ENCODE assay signal across 1 cellular context in the genomic region with DNA sequence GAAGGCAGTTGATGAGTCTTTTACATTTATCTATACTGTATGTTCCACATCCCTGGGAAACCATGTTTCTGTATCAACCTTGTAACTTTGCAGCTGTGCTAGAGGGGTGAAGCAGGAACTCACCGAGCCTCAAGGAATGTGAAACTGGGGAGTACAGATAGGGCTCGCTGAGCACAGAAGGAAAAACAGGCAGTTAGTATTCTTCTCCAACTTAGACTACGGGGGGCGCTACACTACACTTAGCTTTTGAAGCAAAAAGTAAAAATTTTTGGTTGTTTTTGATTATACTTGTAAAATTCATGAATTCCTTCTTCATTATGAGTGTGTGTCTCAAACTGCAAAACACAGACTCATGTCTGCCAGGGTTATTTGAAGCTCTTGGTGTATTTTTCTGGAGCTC.
TF ChIP-seq lines count a peak whose summit lies in the region.

No MANE protein-coding gene starts in this region.

TF ChIP-seq in GM23338, 12 proteins besides CTCF, POLR2A, EP300 and RAD21 (continued from another document):
- TF ChIP-seq, protein P1, sequence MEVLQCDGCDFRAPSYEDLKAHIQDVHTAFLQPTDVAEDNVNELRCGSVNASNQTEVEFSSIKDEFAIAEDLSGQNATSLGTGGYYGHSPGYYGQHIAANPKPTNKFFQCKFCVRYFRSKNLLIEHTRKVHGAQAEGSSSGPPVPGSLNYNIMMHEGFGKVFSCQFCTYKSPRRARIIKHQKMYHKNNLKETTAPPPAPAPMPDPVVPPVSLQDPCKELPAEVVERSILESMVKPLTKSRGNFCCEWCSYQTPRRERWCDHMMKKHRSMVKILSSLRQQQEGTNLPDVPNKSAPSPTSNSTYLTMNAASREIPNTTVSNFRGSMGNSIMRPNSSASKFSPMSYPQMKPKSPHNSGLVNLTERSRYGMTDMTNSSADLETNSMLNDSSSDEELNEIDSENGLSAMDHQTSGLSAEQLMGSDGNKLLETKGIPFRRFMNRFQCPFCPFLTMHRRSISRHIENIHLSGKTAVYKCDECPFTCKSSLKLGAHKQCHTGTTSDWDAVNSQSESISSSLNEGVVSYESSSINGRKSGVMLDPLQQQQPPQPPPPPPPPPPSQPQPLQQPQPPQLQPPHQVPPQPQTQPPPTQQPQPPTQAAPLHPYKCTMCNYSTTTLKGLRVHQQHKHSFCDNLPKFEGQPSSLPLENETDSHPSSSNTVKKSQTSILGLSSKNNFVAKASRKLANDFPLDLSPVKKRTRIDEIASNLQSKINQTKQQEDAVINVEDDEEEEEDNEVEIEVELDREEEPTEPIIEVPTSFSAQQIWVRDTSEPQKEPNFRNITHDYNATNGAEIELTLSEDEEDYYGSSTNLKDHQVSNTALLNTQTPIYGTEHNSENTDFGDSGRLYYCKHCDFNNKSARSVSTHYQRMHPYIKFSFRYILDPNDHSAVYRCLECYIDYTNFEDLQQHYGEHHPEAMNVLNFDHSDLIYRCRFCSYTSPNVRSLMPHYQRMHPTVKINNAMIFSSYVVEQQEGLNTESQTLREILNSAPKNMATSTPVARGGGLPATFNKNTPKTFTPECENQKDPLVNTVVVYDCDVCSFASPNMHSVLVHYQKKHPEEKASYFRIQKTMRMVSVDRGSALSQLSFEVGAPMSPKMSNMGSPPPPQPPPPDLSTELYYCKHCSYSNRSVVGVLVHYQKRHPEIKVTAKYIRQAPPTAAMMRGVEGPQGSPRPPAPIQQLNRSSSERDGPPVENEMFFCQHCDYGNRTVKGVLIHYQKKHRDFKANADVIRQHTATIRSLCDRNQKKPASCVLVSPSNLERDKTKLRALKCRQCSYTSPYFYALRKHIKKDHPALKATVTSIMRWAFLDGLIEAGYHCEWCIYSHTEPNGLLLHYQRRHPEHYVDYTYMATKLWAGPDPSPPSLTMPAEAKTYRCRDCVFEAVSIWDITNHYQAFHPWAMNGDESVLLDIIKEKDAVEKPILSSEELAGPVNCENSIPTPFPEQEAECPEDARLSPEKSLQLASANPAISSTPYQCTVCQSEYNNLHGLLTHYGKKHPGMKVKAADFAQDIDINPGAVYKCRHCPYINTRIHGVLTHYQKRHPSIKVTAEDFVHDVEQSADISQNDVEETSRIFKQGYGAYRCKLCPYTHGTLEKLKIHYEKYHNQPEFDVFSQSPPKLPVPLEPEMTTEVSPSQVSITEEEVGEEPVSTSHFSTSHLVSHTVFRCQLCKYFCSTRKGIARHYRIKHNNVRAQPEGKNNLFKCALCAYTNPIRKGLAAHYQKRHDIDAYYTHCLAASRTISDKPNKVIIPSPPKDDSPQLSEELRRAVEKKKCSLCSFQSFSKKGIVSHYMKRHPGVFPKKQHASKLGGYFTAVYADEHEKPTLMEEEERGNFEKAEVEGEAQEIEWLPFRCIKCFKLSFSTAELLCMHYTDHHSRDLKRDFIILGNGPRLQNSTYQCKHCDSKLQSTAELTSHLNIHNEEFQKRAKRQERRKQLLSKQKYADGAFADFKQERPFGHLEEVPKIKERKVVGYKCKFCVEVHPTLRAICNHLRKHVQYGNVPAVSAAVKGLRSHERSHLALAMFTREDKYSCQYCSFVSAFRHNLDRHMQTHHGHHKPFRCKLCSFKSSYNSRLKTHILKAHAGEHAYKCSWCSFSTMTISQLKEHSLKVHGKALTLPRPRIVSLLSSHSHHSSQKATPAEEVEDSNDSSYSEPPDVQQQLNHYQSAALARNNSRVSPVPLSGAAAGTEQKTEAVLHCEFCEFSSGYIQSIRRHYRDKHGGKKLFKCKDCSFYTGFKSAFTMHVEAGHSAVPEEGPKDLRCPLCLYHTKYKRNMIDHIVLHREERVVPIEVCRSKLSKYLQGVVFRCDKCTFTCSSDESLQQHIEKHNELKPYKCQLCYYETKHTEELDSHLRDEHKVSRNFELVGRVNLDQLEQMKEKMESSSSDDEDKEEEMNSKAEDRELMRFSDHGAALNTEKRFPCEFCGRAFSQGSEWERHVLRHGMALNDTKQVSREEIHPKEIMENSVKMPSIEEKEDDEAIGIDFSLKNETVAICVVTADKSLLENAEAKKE (CRISPR knock-in tag; IDR thresholded peaks at IDR 0.05), result no peak
- TF ChIP-seq JUNB (IDR thresholded peaks at IDR 0.05; ENCODE audit: unreplicated experiment) (no peak), STAT1 (IDR thresholded peaks at IDR 0.05; ENCODE audit: unreplicated experiment) (no peak)
- TF ChIP-seq, protein P2, sequence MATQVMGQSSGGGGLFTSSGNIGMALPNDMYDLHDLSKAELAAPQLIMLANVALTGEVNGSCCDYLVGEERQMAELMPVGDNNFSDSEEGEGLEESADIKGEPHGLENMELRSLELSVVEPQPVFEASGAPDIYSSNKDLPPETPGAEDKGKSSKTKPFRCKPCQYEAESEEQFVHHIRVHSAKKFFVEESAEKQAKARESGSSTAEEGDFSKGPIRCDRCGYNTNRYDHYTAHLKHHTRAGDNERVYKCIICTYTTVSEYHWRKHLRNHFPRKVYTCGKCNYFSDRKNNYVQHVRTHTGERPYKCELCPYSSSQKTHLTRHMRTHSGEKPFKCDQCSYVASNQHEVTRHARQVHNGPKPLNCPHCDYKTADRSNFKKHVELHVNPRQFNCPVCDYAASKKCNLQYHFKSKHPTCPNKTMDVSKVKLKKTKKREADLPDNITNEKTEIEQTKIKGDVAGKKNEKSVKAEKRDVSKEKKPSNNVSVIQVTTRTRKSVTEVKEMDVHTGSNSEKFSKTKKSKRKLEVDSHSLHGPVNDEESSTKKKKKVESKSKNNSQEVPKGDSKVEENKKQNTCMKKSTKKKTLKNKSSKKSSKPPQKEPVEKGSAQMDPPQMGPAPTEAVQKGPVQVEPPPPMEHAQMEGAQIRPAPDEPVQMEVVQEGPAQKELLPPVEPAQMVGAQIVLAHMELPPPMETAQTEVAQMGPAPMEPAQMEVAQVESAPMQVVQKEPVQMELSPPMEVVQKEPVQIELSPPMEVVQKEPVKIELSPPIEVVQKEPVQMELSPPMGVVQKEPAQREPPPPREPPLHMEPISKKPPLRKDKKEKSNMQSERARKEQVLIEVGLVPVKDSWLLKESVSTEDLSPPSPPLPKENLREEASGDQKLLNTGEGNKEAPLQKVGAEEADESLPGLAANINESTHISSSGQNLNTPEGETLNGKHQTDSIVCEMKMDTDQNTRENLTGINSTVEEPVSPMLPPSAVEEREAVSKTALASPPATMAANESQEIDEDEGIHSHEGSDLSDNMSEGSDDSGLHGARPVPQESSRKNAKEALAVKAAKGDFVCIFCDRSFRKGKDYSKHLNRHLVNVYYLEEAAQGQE (IDR thresholded peaks at IDR 0.05; ENCODE audit: unreplicated experiment), result no peak
